Comparison of ENCODE assay signal across 23 cellular contexts in the genomic region with DNA sequence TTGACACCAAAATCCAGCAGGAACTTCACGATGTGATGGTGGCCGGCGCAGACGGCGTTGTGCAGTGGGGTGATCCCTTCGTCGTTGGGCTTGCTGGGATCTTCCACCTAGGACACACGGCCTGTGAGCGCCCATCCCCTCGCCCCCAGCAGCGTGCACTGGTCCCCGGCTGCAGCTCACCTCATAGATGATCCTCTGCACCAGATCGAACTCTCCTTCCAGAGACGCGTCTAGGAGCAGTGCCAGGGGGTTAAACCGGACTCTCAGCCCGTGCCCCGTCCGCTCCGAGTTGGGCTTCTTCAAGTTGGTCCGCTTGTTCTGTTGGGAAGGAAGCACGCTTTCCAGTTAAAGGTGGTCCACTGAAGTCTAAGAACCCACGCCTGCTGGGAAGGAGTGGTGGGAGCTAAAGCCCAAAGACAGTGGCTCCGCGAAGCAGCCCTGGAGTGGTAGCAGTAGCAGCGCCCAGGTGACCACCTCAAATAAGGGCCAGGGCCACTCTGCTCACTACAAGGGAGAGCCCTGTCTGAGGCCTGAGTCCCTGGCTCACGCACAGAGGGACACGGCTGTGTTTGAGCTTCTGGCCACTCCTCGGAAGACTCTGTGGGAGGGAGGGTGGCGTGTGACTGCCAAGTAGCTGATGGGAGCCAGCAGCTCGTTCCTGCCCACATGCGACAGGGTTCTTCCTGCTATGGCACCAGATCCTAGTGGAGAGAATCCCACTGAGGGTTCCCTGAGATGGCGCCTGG. TPM values are rescaled to one million over a fixed set of nuclear protein-coding genes. Genes with fewer than 3 reads are reported as not detected.
DNase-seq lines count a peak whose midpoint lies in the region; ATAC-seq and TF ChIP-seq lines count a peak whose summit lies in the region.
"Had no signal": no experiment of that assay in that cellular context is flagged by ENCODE, and none has a peak within 500 bp of the region (broad histone marks: within the 10 kb centered on the region; RNA-seq: fewer than 3 reads in every experiment).

No MANE protein-coding gene starts in this region.

- no peaks in the 10 kb centered on the region for H3K9me3 Mint-ChIP-seq in WTC11

- H3K4me3 Mint-ChIP-seq in WTC11 = no peak overlapping the region
- H3K4me3 Mint-ChIP-seq: activated naive CD8-positive, alpha-beta T cell; T-helper 17 cell had no signal

- H3K27me3 Mint-ChIP-seq in WTC11 (ENCODE audit: low read depth) = no peaks in the 10 kb centered on the region
- H3K27me3 Mint-ChIP-seq: activated naive CD8-positive, alpha-beta T cell; T-helper 17 cell had no signal

- POLR2A ChIA-PET in WTC11 (lab: Charles Lee) = no interaction called here

- H3K9ac ChIP-seq in mesenchymal stem cell (ENCODE audit: low read length) = no peak overlapping the region

- H3K27me3 ChIP-seq in mesenchymal stem cell (ENCODE audit: control insufficient read depth in 1 of 2, insufficient read depth in 1 of 2, low read length in 2 of 2) = no peaks in the 10 kb centered on the region
- H3K27me3 ChIP-seq in spleen (replicated peaks in 1 of 7) = no peaks in the 10 kb centered on the region
- H3K27me3 ChIP-seq: gastrocnemius medialis had no signal

- intact Hi-C loops in spleen (cut with DNase I; ENCODE audit: low total_unique reads) = no loop called here

- no peak overlapping the region for H3K14ac ChIP-seq in mesenchymal stem cell (ENCODE audit: low read length in 2 of 2)

- H4K91ac ChIP-seq in mesenchymal stem cell (ENCODE audit: low read length) = peak overlapping the region; percentile 1

- H3K36me3 Mint-ChIP-seq in WTC11 = peaks cover 8% of the 10 kb centered on the region
- H3K36me3 Mint-ChIP-seq: activated naive CD8-positive, alpha-beta T cell had no signal

- peak overlapping the region; percentile 12; the same call in 1 of the 2 replicates for H3K27ac Mint-ChIP-seq in WTC11
- H3K27ac Mint-ChIP-seq: activated naive CD8-positive, alpha-beta T cell; T-helper 17 cell had no signal

- H3K4ac ChIP-seq in mesenchymal stem cell (ENCODE audit: low read depth in 1 of 2, low read length in 2 of 2) = no peak overlapping the region

- no peak overlapping the region for H2BK12ac ChIP-seq in mesenchymal stem cell (ENCODE audit: low read length in 2 of 2)

- no peak overlapping the region for H2BK5ac ChIP-seq in mesenchymal stem cell (ENCODE audit: low read depth, low read length, poor library complexity, severe bottlenecking)

- H2BK15ac ChIP-seq in mesenchymal stem cell (ENCODE audit: low read depth, poor library complexity, severe bottlenecking) = no peak overlapping the region

- no peak overlapping the region for H2BK120ac ChIP-seq in mesenchymal stem cell (ENCODE audit: low read depth, low read length)

- H3K4me1 ChIP-seq in mesenchymal stem cell (ENCODE audit: control insufficient read depth, insufficient read depth, low read depth, low read length) (peaks cover 8% of the 10 kb centered on the region), spleen (peaks cover 6 to 45% (median 26%) of the 10 kb centered on the region in 6 donors)

- H3K4me3 ChIP-seq in mesenchymal stem cell (ENCODE audit: insufficient read depth in 1 of 2, low read depth in 1 of 2, low read length in 2 of 2) (no peak overlapping the region), spleen (no peak overlapping the region)
- H3K4me3 ChIP-seq: gastrocnemius medialis had no signal

- H3K4me2 ChIP-seq in mesenchymal stem cell (ENCODE audit: low read length, poor library complexity, severe bottlenecking) = no peak overlapping the region

- H2AFZ ChIP-seq in mesenchymal stem cell (ENCODE audit: low read depth, low read length) = no peak overlapping the region

- TF ChIP-seq CTCF in WTC11 (IDR thresholded peaks at IDR 0.05) (no peak), spleen (IDR thresholded peaks at IDR 0.05 in 8 of 11, conservative IDR thresholded peaks at IDR 0.05 in 3 of 11) (no peak)

- H3K36me3 ChIP-seq in mesenchymal stem cell (ENCODE audit: control insufficient read depth in 1 of 2, insufficient read depth in 2 of 2, low read depth in 1 of 2, low read length in 2 of 2) (peaks cover 12 to 60% of the 10 kb centered on the region in 2 experiments), spleen (peaks cover 0 to 94% (median 39%) of the 10 kb centered on the region in 6 donors)

- H2AK5ac ChIP-seq in mesenchymal stem cell (ENCODE audit: low read length, severe bottlenecking) = no peak overlapping the region

- TF ChIP-seq POLR2A in spleen (IDR thresholded peaks at IDR 0.05) = no peak

- CTCF ChIA-PET in WTC11 (lab: Charles Lee) = interaction anchor here (1.0 to 1.2 kb wide), 3 partner anchors 52 to 162 kb away, joined by 3 to 5 read pairs (median 3); no protein-coding TSS in a partner anchor

- H3K9me3 ChIP-seq in mesenchymal stem cell (ENCODE audit: control insufficient read depth, low read length) (no peaks in the 10 kb centered on the region), spleen (no peaks in the 10 kb centered on the region)
- H3K9me3 ChIP-seq: gastrocnemius medialis had no signal

- H3K27ac ChIP-seq in cingulate gyrus (ENCODE audit: low read depth, low read length) (peak overlapping the region; percentile 76), mesenchymal stem cell (ENCODE audit: low read length, poor library complexity, severe bottlenecking) (no peak overlapping the region), spleen (peak overlapping the region in 1 of 8 donors; percentile 33)
- H3K27ac ChIP-seq: C4-2B, gastrocnemius medialis had no signal

- ATAC-seq in WTC11 = no peak
- ATAC-seq in HG03457 (IDR thresholded peaks at IDR 0.05; ENCODE audit: unreplicated experiment) = no peak
- ATAC-seq: esophagus mucosa, gastrocnemius medialis, HCT116, T-helper 17 cell had no signal

- H3K18ac ChIP-seq in mesenchymal stem cell (ENCODE audit: low read depth in 1 of 2, low read length in 2 of 2) = no peak overlapping the region

- H3K23ac ChIP-seq in mesenchymal stem cell (ENCODE audit: low read length in 2 of 2) = no peak overlapping the region

- H4K8ac ChIP-seq in mesenchymal stem cell (ENCODE audit: low read length) = no peak overlapping the region

- 95% methylated on average over 33 of the region's 33 CpGs for WGBS in mesenchymal stem cell
- 90 to 94% (median 92%) methylated on average over 28 to 33 of the region's 33 CpGs for WGBS in spleen, 5 donors

- H3K79me1 ChIP-seq in mesenchymal stem cell (replicated peaks; ENCODE audit: low read length, poor library complexity, severe bottlenecking) = no peaks in the 10 kb centered on the region

- DNase-seq in WTC11 (ENCODE audit: low spot score) = no peak
- DNase-seq in mesenchymal stem cell = no peak
- DNase-seq in spleen = peak; percentile 61
- no peak for DNase-seq in NCI-H146 (lab: John Stamatoyannopoulos, UW)
- no peak for DNase-seq in COR-L47 (lab: John Stamatoyannopoulos, UW)
- DNase-seq: activated CD4-positive, alpha-beta T cell treated with anti-CD3 and anti-CD28 coated beads for 4 hours; activated T-cell treated with anti-CD3 and anti-CD28 coated beads, Interleukin-2, amount 50 U/mL, for 48 hours; effector memory CD4-positive, alpha-beta T cell; gastrocnemius medialis; IMR-90; NCI-H1105; NCI-H2081; NCI-H345; NCI-H748 treated with DMSO at 0.1 percent for 48 hours; stimulated activated CD4-positive, alpha-beta T cell treated with anti-CD3 and anti-CD28 coated beads, Interleukin-4, amount 100 ng/mL, for 1 hour; stimulated activated naive CD4-positive, alpha-beta T cell treated with Interleukin-2 at 50 U/mL for 16 hours; T-helper 17 cell had no signal

- H3K4me1 Mint-ChIP-seq in WTC11 = peaks cover 9% of the 10 kb centered on the region
- H3K4me1 Mint-ChIP-seq: T-helper 17 cell had no signal

TF ChIP-seq in WTC11, 78 proteins besides CTCF, POLR2A, EP300 and RAD21 (continues in another document):
- TF ChIP-seq, protein P1, sequence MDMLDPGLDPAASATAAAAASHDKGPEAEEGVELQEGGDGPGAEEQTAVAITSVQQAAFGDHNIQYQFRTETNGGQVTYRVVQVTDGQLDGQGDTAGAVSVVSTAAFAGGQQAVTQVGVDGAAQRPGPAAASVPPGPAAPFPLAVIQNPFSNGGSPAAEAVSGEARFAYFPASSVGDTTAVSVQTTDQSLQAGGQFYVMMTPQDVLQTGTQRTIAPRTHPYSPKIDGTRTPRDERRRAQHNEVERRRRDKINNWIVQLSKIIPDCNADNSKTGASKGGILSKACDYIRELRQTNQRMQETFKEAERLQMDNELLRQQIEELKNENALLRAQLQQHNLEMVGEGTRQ (CRISPR knock-in tag; IDR thresholded peaks at IDR 0.05) = no peak
- TF ChIP-seq ZNF263 (CRISPR knock-in tag; IDR thresholded peaks at IDR 0.05; ENCODE audit: low read depth) (no peak), TCF7 (CRISPR knock-in tag; IDR thresholded peaks at IDR 0.05; ENCODE audit: low read depth) (no peak), MYBL2 (CRISPR knock-in tag; IDR thresholded peaks at IDR 0.05) (no peak), SMAD4 (CRISPR knock-in tag; IDR thresholded peaks at IDR 0.05) (no peak), IRF2 (CRISPR knock-in tag; IDR thresholded peaks at IDR 0.05; ENCODE audit: borderline replicate concordance, low read depth) (no peak), ZNF138 (CRISPR knock-in tag; conservative IDR thresholded peaks at IDR 0.05) (no peak), FOXK1 (CRISPR knock-in tag; IDR thresholded peaks at IDR 0.05) (no peak), NFYB (CRISPR knock-in tag; conservative IDR thresholded peaks at IDR 0.05; ENCODE audit: low read depth) (no peak)

RNA-seq across cellular contexts. Expression of gene ZFYVE21, which starts 23.3 kb away (rescaled TPM):
- 59.7 to 69.2 TPM (median 65.1 TPM) in 3 replicates for total RNA-seq in WTC11 (2021)
- polyA plus RNA-seq in mesenchymal stem cell (2013, experiment 1 of 2) = 44.0 TPM
- polyA plus RNA-seq in mesenchymal stem cell (2013, experiment 2 of 2) = 43.8 TPM
- 10 to 100 TPM; 31.8 to 71.1 (median 47.8) TPM for total RNA-seq in spleen
- 10 to 100 TPM; 21.8 to 51.8 (median 24.2) TPM for polyA plus RNA-seq in spleen

RNA-seq across cellular contexts. Expression of gene XRCC3, which starts 23.6 kb away (rescaled TPM):
- total RNA-seq in WTC11 (2021) (46.7 to 51.4 TPM (median 50.5 TPM) in 3 replicates), spleen (10 to 100 TPM in 6 of 7 donors, 1 to 10 TPM in 1; 9.5 to 20.4 (median 16.7) TPM)
- polyA plus RNA-seq in mesenchymal stem cell (2013, experiment 1 of 2) = 4.5 TPM
- polyA plus RNA-seq in mesenchymal stem cell (2013, experiment 2 of 2) = 4.2 TPM
- 10 to 100 TPM in 2 of 3 donors, 1 to 10 TPM in 1; 5.9 to 17.6 (median 11.8) TPM for polyA plus RNA-seq in spleen
